8 cellular contexts compared by ENCODE assay signal in genomic region chr11:86380295-86380694, GRCh38.
"Had no signal": no experiment of that assay in that cellular context is flagged by ENCODE, and none has a peak within 500 bp of the region (broad histone marks: within the 10 kb centered on the region; RNA-seq: fewer than 3 reads in every experiment).

No MANE protein-coding gene starts in this region.

- FAIRE-seq: H1, HTR-8/SVneo, K562 had no signal

- H3K9me3 ChIP-seq: HAP-1 had no signal

- H3K36me3 ChIP-seq: HAP-1 had no signal

- H3K4me3 ChIP-seq: GM23338, HAP-1, K562 had no signal

- DNase-seq: H7, IMR-90, KG1 had no signal
